In genomic region chr14:42193426-42193766, GRCh38 we compare ENCODE assay signal across 13 cellular contexts.
"Had no signal": no experiment of that assay in that cellular context is flagged by ENCODE, and none has a peak within 500 bp of the region (broad histone marks: within the 10 kb centered on the region; RNA-seq: fewer than 3 reads in every experiment).

No MANE protein-coding gene starts in this region.

- H3K27ac ChIP-seq: ovary, thoracic aorta, VCaP had no signal

- H3K9me3 Mint-ChIP-seq: stimulated activated naive CD8-positive, alpha-beta T cell treated with anti-CD3 and anti-CD28 coated beads, Interleukin-15, Interleukin-2, amounts not matched to agents 100 ng/mL and 50 ng/mL, for 24 hours had no signal

- H3K36me3 Mint-ChIP-seq: activated naive CD8-positive, alpha-beta T cell treated with anti-CD3 and anti-CD28 coated beads, Interleukin-2, amount 10 ng/mL, durations not matched to agents 7 days and 5 days had no signal

- DNase-seq: activated CD8-positive, alpha-beta memory T cell treated with anti-CD3 and anti-CD28 coated beads, Interleukin-2, amount 50 U/mL, for 48 hours; activated CD8-positive, alpha-beta T cell treated with anti-CD3 and anti-CD28 coated beads, Interleukin-2, amount 10 ng/mL, durations not matched to agents 7 days and 5 days; activated naive CD8-positive, alpha-beta T cell treated with anti-CD3 and anti-CD28 coated beads, Interleukin-2, amount 10 ng/mL, durations not matched to agents 7 days and 5 days; anterior cingulate cortex; hypothalamus; left colon; ovary; stimulated activated CD4-positive, alpha-beta T cell treated with anti-CD3 and anti-CD28 coated beads, Interleukin-15, amount 100 ng/mL, for 24 hours; stimulated activated CD4-positive, alpha-beta T cell treated with anti-CD3 and anti-CD28 coated beads, Interleukin-4, amount 100 ng/mL, for 24 hours; T-helper 1 cell had no signal

- H3K4me3 ChIP-seq: ovary, thoracic aorta had no signal

- ATAC-seq: activated CD8-positive, alpha-beta T cell treated with anti-CD3 and anti-CD28 coated beads, Interleukin-2, amount 10 ng/mL, durations not matched to agents 7 days and 5 days; left colon had no signal

- H3K27ac Mint-ChIP-seq: activated CD8-positive, alpha-beta T cell treated with anti-CD3 and anti-CD28 coated beads, Interleukin-2, amount 10 ng/mL, durations not matched to agents 7 days and 5 days; activated naive CD8-positive, alpha-beta T cell treated with anti-CD3 and anti-CD28 coated beads, Interleukin-2, amount 10 ng/mL, durations not matched to agents 7 days and 5 days; stimulated activated naive CD8-positive, alpha-beta T cell treated with anti-CD3 and anti-CD28 coated beads, Interleukin-15, Interleukin-2, amounts not matched to agents 100 ng/mL and 50 ng/mL, for 24 hours had no signal

- H3K27me3 Mint-ChIP-seq: activated naive CD8-positive, alpha-beta T cell treated with anti-CD3 and anti-CD28 coated beads, Interleukin-2, amount 10 ng/mL, durations not matched to agents 7 days and 5 days; stimulated activated naive CD8-positive, alpha-beta T cell treated with anti-CD3 and anti-CD28 coated beads, Interleukin-15, Interleukin-2, amounts not matched to agents 100 ng/mL and 50 ng/mL, for 24 hours had no signal

- H3K36me3 ChIP-seq: ovary, thoracic aorta had no signal

- H3K4me3 Mint-ChIP-seq: activated CD8-positive, alpha-beta T cell treated with anti-CD3 and anti-CD28 coated beads, Interleukin-2, amount 10 ng/mL, durations not matched to agents 7 days and 5 days; activated naive CD8-positive, alpha-beta T cell treated with anti-CD3 and anti-CD28 coated beads, Interleukin-2, amount 10 ng/mL, durations not matched to agents 7 days and 5 days; stimulated activated naive CD8-positive, alpha-beta T cell treated with anti-CD3 and anti-CD28 coated beads, Interleukin-15, Interleukin-2, amounts not matched to agents 100 ng/mL and 50 ng/mL, for 24 hours had no signal

- H3K27me3 ChIP-seq: ovary had no signal

- H3K9me3 ChIP-seq: ovary, thoracic aorta had no signal

- H3K4me1 Mint-ChIP-seq: activated naive CD8-positive, alpha-beta T cell treated with anti-CD3 and anti-CD28 coated beads, Interleukin-2, amount 10 ng/mL, durations not matched to agents 7 days and 5 days had no signal
